ENCODE assay signal across 11 cellular contexts in genomic region chr12:77940566-77940965, GRCh38.
DNase-seq lines count a peak whose midpoint lies in the region; ATAC-seq, FAIRE-seq and TF ChIP-seq lines count a peak whose summit lies in the region.
"Had no signal": no experiment of that assay in that cellular context is flagged by ENCODE, and none has a peak within 500 bp of the region (broad histone marks: within the 10 kb centered on the region; RNA-seq: fewer than 3 reads in every experiment).

No MANE protein-coding gene starts in this region.

- POLR2A ChIA-PET in A673 (lab: Charles Lee; ENCODE audit: low non-redundant PET): no interaction called here

- DNase-seq in A673 (ENCODE audit: low spot score): peak; percentile 68
- peak; percentile 28 for DNase-seq in HFFc6
- no peak for DNase-seq in adrenal gland
- no peak for DNase-seq in keratinocyte (ENCODE audit: low read depth, low spot score)
- no peak for DNase-seq in frontal cortex (ENCODE audit: low spot score in 2 of 2)
- DNase-seq in GM13976 (ENCODE audit: low spot score): no peak
- DNase-seq in upper lobe of right lung: no peak
- no peak for DNase-seq in cardiac septum (ENCODE audit: low spot score)
- DNase-seq: CD4-positive, CD25-positive, alpha-beta regulatory T cell; gastrocnemius medialis; stimulated activated naive CD4-positive, alpha-beta T cell had no signal

- 31 to 69% (median 32%) methylated on average over 2 of the region's 2 CpGs for WGBS in adrenal gland, 4 donors

- H3K27me3 ChIP-seq in A673 (replicated peaks; ENCODE audit: insufficient read depth, low read depth, low read length, poor library complexity) (no peaks in the 10 kb centered on the region), adrenal gland (no peaks in the 10 kb centered on the region), keratinocyte (ENCODE audit: control insufficient read depth, extremely low read depth, insufficient read depth, low read length) (no peaks in the 10 kb centered on the region), upper lobe of right lung (no peaks in the 10 kb centered on the region)
- H3K27me3 ChIP-seq: gastrocnemius medialis had no signal

- H3K27me3 Mint-ChIP-seq in HFFc6 (ENCODE audit: insufficient read depth): no peaks in the 10 kb centered on the region
- H3K27me3 Mint-ChIP-seq: CD4-positive, CD25-positive, alpha-beta regulatory T cell had no signal

- dilution Hi-C loops in keratinocyte (cut with MboI; ENCODE audit: extremely low pct_ligation_motif_present, low sequenced_read_pairs): no loop called here

- no peaks in the 10 kb centered on the region for H3K9me1 ChIP-seq in keratinocyte (ENCODE audit: control insufficient read depth, extremely low read depth, insufficient read depth, low read length)

- peak overlapping the region; percentile 93 for H3K4me3 Mint-ChIP-seq in HFFc6
- H3K4me3 Mint-ChIP-seq: CD4-positive, CD25-positive, alpha-beta regulatory T cell had no signal

- CTCF ChIA-PET in A673 (lab: Charles Lee): interaction anchor here (1.0 kb wide), 1 partner anchor 15 kb away, joined by 3 read pairs; no protein-coding TSS in a partner anchor

- H3K4me2 ChIP-seq in keratinocyte (ENCODE audit: control insufficient read depth, extremely low read depth, insufficient read depth, low read depth, low read length): peak overlapping the region; percentile 57

- peaks cover 66% of the 10 kb centered on the region for H3K4me1 Mint-ChIP-seq in HFFc6 (ENCODE audit: low read depth)
- H3K4me1 Mint-ChIP-seq: CD4-positive, CD25-positive, alpha-beta regulatory T cell had no signal

- H3K4me3 ChIP-seq in A673 (ENCODE audit: low read depth, low read length, poor library complexity, severe bottlenecking) (peak overlapping the region; percentile 7), adrenal gland (no peak overlapping the region), keratinocyte (ENCODE audit: control insufficient read depth in 2 of 3, extremely low read depth in 1 of 3, insufficient read depth in 2 of 3, low read depth in 1 of 3, low read length in 3 of 3) (peak overlapping the region; percentile 41 to 80 (median 77)), upper lobe of right lung (no peak overlapping the region)
- H3K4me3 ChIP-seq: gastrocnemius medialis had no signal

- in situ Hi-C loops in GM13976 (cut with MboI; ENCODE audit: low sequenced_read_pairs, unreplicated experiment): no loop called here

- H3K36me3 ChIP-seq in A673 (ENCODE audit: insufficient read depth, low read length, poor library complexity, severe bottlenecking) (no peaks in the 10 kb centered on the region), adrenal gland (replicated peaks in 1 of 2) (no peaks in the 10 kb centered on the region), keratinocyte (ENCODE audit: control insufficient read depth in 2 of 2, extremely low read depth in 1 of 2, insufficient read depth in 2 of 2, low read length in 2 of 2) (peaks cover 1 to 9% of the 10 kb centered on the region in 2 experiments), upper lobe of right lung (no peaks in the 10 kb centered on the region)
- H3K36me3 ChIP-seq: gastrocnemius medialis had no signal

- peak; percentile 91 for FAIRE-seq in keratinocyte (lab: Jason Lieb, UNC)
- no peak for FAIRE-seq in frontal cortex (lab: Jason Lieb, UNC)

- H3K4me1 ChIP-seq in A673 (ENCODE audit: insufficient read depth, low read length, poor library complexity, severe bottlenecking) (peaks cover 44% of the 10 kb centered on the region), adrenal gland (replicated peaks in 1 of 2) (peaks cover 0 to 12% of the 10 kb centered on the region in 2 donors), keratinocyte (ENCODE audit: control insufficient read depth, extremely low read depth, insufficient read depth, low read length) (peaks cover 25% of the 10 kb centered on the region), upper lobe of right lung (no peaks in the 10 kb centered on the region)

- H3K9me3 Mint-ChIP-seq in HFFc6: peaks cover 7% of the 10 kb centered on the region

- H3K36me3 Mint-ChIP-seq in HFFc6 (ENCODE audit: low read depth): peaks cover 44% of the 10 kb centered on the region
- H3K36me3 Mint-ChIP-seq: CD4-positive, CD25-positive, alpha-beta regulatory T cell had no signal

- H3K9ac ChIP-seq in keratinocyte (ENCODE audit: control insufficient read depth, extremely low read depth, insufficient read depth, low read length): peak overlapping the region; percentile 77

- H3K79me2 ChIP-seq in keratinocyte (ENCODE audit: control insufficient read depth, insufficient read depth, low read length): peaks cover 32% of the 10 kb centered on the region

- no peaks in the 10 kb centered on the region for H4K20me1 ChIP-seq in keratinocyte (ENCODE audit: control insufficient read depth, extremely low read depth, insufficient read depth, low read length)

- no peak overlapping the region for H2AFZ ChIP-seq in keratinocyte (ENCODE audit: control insufficient read depth, low read length)

- peak overlapping the region; percentile 64 for H3K27ac ChIP-seq in A673 (ENCODE audit: low read depth, low read length, poor library complexity, severe bottlenecking)
- peak overlapping the region in 3 of 5 donors; percentile 6 to 66 (median 52) for H3K27ac ChIP-seq in adrenal gland
- peak overlapping the region; percentile 93 for H3K27ac ChIP-seq in keratinocyte (ENCODE audit: control insufficient read depth, insufficient read depth, low read length)
- no peak overlapping the region for H3K27ac ChIP-seq in upper lobe of right lung
- H3K27ac ChIP-seq: gastrocnemius medialis had no signal

- intact Hi-C loops in A673 (cut with micrococcal nuclease; ENCODE audit: unreplicated experiment): no loop called here
- intact Hi-C loops in adrenal gland (cut with DNase I): no loop called here
- intact Hi-C loops in upper lobe of right lung (cut with DNase I): no loop called here
- intact Hi-C loops in cardiac septum (cut with DNase I): no loop called here

- no peak for TF ChIP-seq POLR2A in adrenal gland (IDR thresholded peaks at IDR 0.05)

- TF ChIP-seq CTCF in A673 (conservative IDR thresholded peaks at IDR 0.05; ENCODE audit: low read depth, low read length): no peak
- no peak for TF ChIP-seq CTCF in HFFc6 (IDR thresholded peaks at IDR 0.05)
- TF ChIP-seq CTCF in adrenal gland (IDR thresholded peaks at IDR 0.05): no peak
- TF ChIP-seq CTCF in keratinocyte (optimal IDR thresholded peaks at IDR 0.05 in 1 of 3, IDR thresholded peaks at IDR 0.05 in 1 of 3, conservative IDR thresholded peaks at IDR 0.05 in 1 of 3; ENCODE audit: extremely low read depth in 1 of 3, insufficient read depth in 2 of 3, low read length in 3 of 3): no peak
- TF ChIP-seq CTCF in GM13976 (IDR thresholded peaks at IDR 0.05; ENCODE audit: borderline replicate concordance, control extremely low read depth, extremely low read depth, insufficient read depth, missing control alignments): no peak
- no peak for TF ChIP-seq CTCF in upper lobe of right lung (IDR thresholded peaks at IDR 0.05)

- H3K9me3 ChIP-seq in A673 (ENCODE audit: low read depth, low read length, poor library complexity, severe bottlenecking) (no peaks in the 10 kb centered on the region), adrenal gland (replicated peaks in 1 of 3) (no peaks in the 10 kb centered on the region), keratinocyte (ENCODE audit: control insufficient read depth, low read depth, low read length) (no peaks in the 10 kb centered on the region), upper lobe of right lung (no peaks in the 10 kb centered on the region)
- H3K9me3 ChIP-seq: gastrocnemius medialis had no signal

- no TSS peak for BruUV-seq in A673 (replicated peaks; lab: Mats Ljungman, UMichigan)

- peak overlapping the region; percentile 88 for H3K27ac Mint-ChIP-seq in HFFc6

- ATAC-seq in upper lobe of right lung: no peak
- ATAC-seq: gastrocnemius medialis had no signal

Comparison
In these comparisons a context has a peak if more than half of its experiments do, and no peak if none do; other contexts are left out.
1. DNase-seq: peak in A673 (single experiment) and HFFc6 (single experiment); none in adrenal gland (0 of 7), keratinocyte (single experiment), frontal cortex (0 of 2), GM13976 (single experiment), upper lobe of right lung (single experiment) and cardiac septum (single experiment).
2. H3K4me3 ChIP-seq: peak in A673 (single experiment) and keratinocyte (3 of 3); none in adrenal gland (0 of 4) and upper lobe of right lung (single experiment).